ENCODE assay signal across 1 cellular context in genomic region chrX:154116514-154116913, GRCh38.
TF ChIP-seq lines count a peak whose summit lies in the region.

No MANE protein-coding gene starts in this region.

TF ChIP-seq in K562, 482 proteins besides CTCF, POLR2A, EP300 and RAD21:
- no peak for TF ChIP-seq ZNF76 (CRISPR knock-in tag; IDR thresholded peaks at IDR 0.05; ENCODE audit: borderline replicate concordance)
- TF ChIP-seq MCM3 (IDR thresholded peaks at IDR 0.05) = no peak
- no peak for TF ChIP-seq HMGXB4 (CRISPR knock-in tag; IDR thresholded peaks at IDR 0.05)
- TF ChIP-seq TOE1 (IDR thresholded peaks at IDR 0.05; ENCODE audit: borderline replicate concordance) = no peak
- no peak for TF ChIP-seq TOE1 (CRISPR knock-in tag; IDR thresholded peaks at IDR 0.05; ENCODE audit: borderline replicate concordance, low read depth)
- TF ChIP-seq RBM22 (IDR thresholded peaks at IDR 0.05; ENCODE audit: low read depth, low read length, poor library complexity, severe bottlenecking) = no peak
